Comparison of ENCODE assay signal across 8 cellular contexts in genomic region chr15:51536965-51537574, GRCh38.
DNase-seq lines count a peak whose midpoint lies in the region; ATAC-seq and TF ChIP-seq lines count a peak whose summit lies in the region.

No MANE protein-coding gene starts in this region.

- H3K36me3 ChIP-seq in breast epithelium (no peaks in the 10 kb centered on the region), gastroesophageal sphincter (peaks cover 0 to 23% of the 10 kb centered on the region in 2 donors), upper lobe of left lung (peaks cover 0 to 10% (median 0%) of the 10 kb centered on the region in 4 donors)

- TF ChIP-seq POLR2A in breast epithelium (IDR thresholded peaks at IDR 0.05): no peak
- no peak for TF ChIP-seq POLR2A in gastroesophageal sphincter (IDR thresholded peaks at IDR 0.05)
- TF ChIP-seq POLR2A in upper lobe of left lung (IDR thresholded peaks at IDR 0.05): no peak

- CTCF ChIA-PET in MCF 10A (lab: Yijun Ruan, JAX): interaction anchor here (0.6 to 3.5 kb wide), 18 partner anchors 12 to 563 kb away, joined by 3 to 28 read pairs (median 4); partner anchors contain the start of gene DMXL2

- 0 to 8% methylated on average over 1 of the region's 1 CpG for WGBS in gastroesophageal sphincter (ENCODE audit: low coverage in 1 of 2), 2 donors
- WGBS in upper lobe of left lung, 2 donors: 0 to 17% methylated on average over 1 of the region's 1 CpG

- H3K27me3 Mint-ChIP-seq in MCF 10A (ENCODE audit: insufficient read depth, unreplicated experiment): no peaks in the 10 kb centered on the region

- H3K9me3 ChIP-seq in breast epithelium (no peaks in the 10 kb centered on the region), gastroesophageal sphincter (no peaks in the 10 kb centered on the region), upper lobe of left lung (no peaks in the 10 kb centered on the region)

- intact Hi-C loops in MCF 10A (cut with micrococcal nuclease): loop anchor here (1.0 to 5.0 kb wide), 2 partner anchors 85 to 240 kb away; partner anchors contain the start of gene DMXL2
- intact Hi-C loops in breast epithelium (cut with DNase I; ENCODE audit: low total_unique reads): no loop called here

- no peaks in the 10 kb centered on the region for H3K4me1 Mint-ChIP-seq in MCF 10A (ENCODE audit: insufficient read depth, unreplicated experiment)

- no peak overlapping the region for H3K27ac ChIP-seq in breast epithelium
- H3K27ac ChIP-seq in gastroesophageal sphincter: no peak overlapping the region
- no peak overlapping the region for H3K27ac ChIP-seq in upper lobe of left lung
- H3K27ac ChIP-seq in caudate nucleus (ENCODE audit: low read depth, low read length): no peak overlapping the region

- H3K27me3 ChIP-seq in breast epithelium (no peaks in the 10 kb centered on the region), gastroesophageal sphincter (no peaks in the 10 kb centered on the region), upper lobe of left lung (no peaks in the 10 kb centered on the region)

- TF ChIP-seq CTCF in MCF 10A (IDR thresholded peaks at IDR 0.05; ENCODE audit: unreplicated experiment) (peak; percentile 51), breast epithelium (IDR thresholded peaks at IDR 0.05) (no peak), gastroesophageal sphincter (IDR thresholded peaks at IDR 0.05) (peak in 3 of 4 experiments; percentile 22 to 37 (median 23)), upper lobe of left lung (IDR thresholded peaks at IDR 0.05) (peak in 4 of 6 experiments; percentile 27 to 37 (median 34))

- DNase-seq in MCF 10A (ENCODE audit: unreplicated experiment) (peak; percentile 30), breast epithelium (ENCODE audit: low spot score in 2 of 2) (no peak), RPMI7951 (ENCODE audit: low read depth) (peak; percentile 27), upper lobe of left lung (no peak), caudate nucleus (lab: John Stamatoyannopoulos, UW) (no peak), G401 (ENCODE audit: low spot score) (no peak)
- no peak for DNase-seq in activated CD4-positive, alpha-beta T cell treated with anti-CD3 and anti-CD28 coated beads for 1 hour

- no peak for ATAC-seq in gastroesophageal sphincter
- ATAC-seq in upper lobe of left lung (ENCODE audit: low FRiP score in 2 of 2): no peak

- H3K9me3 Mint-ChIP-seq in MCF 10A (ENCODE audit: unreplicated experiment): peaks cover 4% of the 10 kb centered on the region

- H3K4me1 ChIP-seq in breast epithelium: no peaks in the 10 kb centered on the region
- H3K4me1 ChIP-seq in gastroesophageal sphincter: no peaks in the 10 kb centered on the region
- no peaks in the 10 kb centered on the region for H3K4me1 ChIP-seq in upper lobe of left lung

- no peaks in the 10 kb centered on the region for H3K36me3 Mint-ChIP-seq in MCF 10A (ENCODE audit: insufficient read depth, unreplicated experiment)

- H3K4me3 ChIP-seq in breast epithelium (no peak overlapping the region), gastroesophageal sphincter (no peak overlapping the region), upper lobe of left lung (no peak overlapping the region)

- POLR2A ChIA-PET in MCF 10A (lab: Yijun Ruan, JAX): interaction anchor here (0.7 to 1.5 kb wide), 4 partner anchors 12 to 690 kb away, joined by 3 to 15 read pairs (median 3); partner anchors contain the start of gene DMXL2

- H3K27ac Mint-ChIP-seq in MCF 10A (ENCODE audit: low read depth, unreplicated experiment): no peak overlapping the region

- TF ChIP-seq EP300 in gastroesophageal sphincter (IDR thresholded peaks at IDR 0.05) (no peak), upper lobe of left lung (IDR thresholded peaks at IDR 0.05) (no peak)

- BruUV-seq in MCF 10A (replicated peaks; lab: Mats Ljungman, UMichigan): no TSS peak

- in situ Hi-C loops in G401 (cut with HindIII; ENCODE audit: low sequenced_read_pairs): no loop called here

- H3K4me3 Mint-ChIP-seq in MCF 10A (ENCODE audit: unreplicated experiment): no peak overlapping the region

Comparison
In these comparisons a context has a peak if more than half of its experiments do, and no peak if none do; other contexts are left out.
1. DNase-seq: peak in MCF 10A (single experiment) and RPMI7951 (single experiment); none in breast epithelium (0 of 2), upper lobe of left lung (0 of 2), caudate nucleus (0 of 61), G401 (single experiment) and activated CD4-positive, alpha-beta T cell treated with anti-CD3 and anti-CD28 coated beads for 1 hour (single experiment).
2. CTCF ChIP-seq: peak in MCF 10A (single experiment), gastroesophageal sphincter (3 of 4) and upper lobe of left lung (4 of 6); none in breast epithelium (0 of 3).